Comparison of ENCODE assay signal across 18 cellular contexts in genomic region chr13:31051999-31052398, GRCh38.
DNase-seq lines count a peak whose midpoint lies in the region; ATAC-seq and TF ChIP-seq lines count a peak whose summit lies in the region.
"Had no signal": no experiment of that assay in that cellular context is flagged by ENCODE, and none has a peak within 500 bp of the region (broad histone marks: within the 10 kb centered on the region; RNA-seq: fewer than 3 reads in every experiment).

No MANE protein-coding gene starts in this region.

- no peaks in the 10 kb centered on the region for H3K4me1 Mint-ChIP-seq in progenitor cell of endocrine pancreas (ENCODE audit: low read depth)
- H3K4me1 Mint-ChIP-seq in naive thymus-derived CD8-positive, alpha-beta T cell: no peaks in the 10 kb centered on the region
- H3K4me1 Mint-ChIP-seq: naive B cell had no signal

- H3K4me3 Mint-ChIP-seq in progenitor cell of endocrine pancreas (ENCODE audit: low read depth): no peak overlapping the region
- H3K4me3 Mint-ChIP-seq in naive thymus-derived CD8-positive, alpha-beta T cell: no peak overlapping the region
- H3K4me3 Mint-ChIP-seq: naive B cell; stimulated activated naive CD8-positive, alpha-beta T cell treated with anti-CD3 and anti-CD28 coated beads, Interleukin-15, Interleukin-2, amounts not matched to agents 100 ng/mL and 50 ng/mL, for 24 hours had no signal

- peak overlapping the region in 40 of 59 donors; percentile 7 to 77 (median 46) for H3K27ac ChIP-seq in dorsolateral prefrontal cortex
- H3K27ac ChIP-seq: KMS-11, psoas muscle, uterus had no signal

- DNase-seq in NCI-H82 (lab: John Stamatoyannopoulos, UW) (peak; percentile 52), NCI-H82 treated with DMSO at 0.1 percent for 48 hours (lab: John Stamatoyannopoulos, UW; ENCODE audit: unreplicated experiment) (no peak), RKO (ENCODE audit: low spot score) (peak; percentile 25), dorsolateral prefrontal cortex (no peak), progenitor cell of endocrine pancreas (ENCODE audit: low spot score, unreplicated experiment) (no peak), LoVo (ENCODE audit: low spot score) (no peak), NCI-H524 treated with DMSO at 0.1 percent for 48 hours (lab: John Stamatoyannopoulos, UW) (no peak)
- DNase-seq in naive thymus-derived CD8-positive, alpha-beta T cell: no peak
- DNase-seq: activated effector memory CD4-positive, alpha-beta T cell treated with anti-CD3 and anti-CD28 coated beads, Interleukin-2, amount 50 U/mL, for 16 hours; aorta; GF-D8; naive B cell; NCI-H345; OCI-M1; psoas muscle; uterus had no signal

- peaks cover 25% of the 10 kb centered on the region for H3K27me3 Mint-ChIP-seq in progenitor cell of endocrine pancreas
- H3K27me3 Mint-ChIP-seq in naive thymus-derived CD8-positive, alpha-beta T cell: peaks cover 8 to 18% (median 11%) of the 10 kb centered on the region in 5 donors

- no peaks in the 10 kb centered on the region for H3K36me3 Mint-ChIP-seq in progenitor cell of endocrine pancreas (ENCODE audit: insufficient read depth)
- H3K36me3 Mint-ChIP-seq in naive thymus-derived CD8-positive, alpha-beta T cell: no peaks in the 10 kb centered on the region
- H3K36me3 Mint-ChIP-seq: naive B cell had no signal

- no peaks in the 10 kb centered on the region for H3K27me3 ChIP-seq in dorsolateral prefrontal cortex
- H3K27me3 ChIP-seq: uterus had no signal

- intact Hi-C loops in dorsolateral prefrontal cortex (cut with DNase I): loop anchor here in 1 of 2 donors (5.0 kb wide), 1 partner anchor 110 kb away; the partner anchor contains the start of gene HSPH1

- no peak overlapping the region for H3K4me3 ChIP-seq in dorsolateral prefrontal cortex
- H3K4me3 ChIP-seq: psoas muscle, uterus had no signal

- ATAC-seq in naive thymus-derived CD8-positive, alpha-beta T cell: no peak
- ATAC-seq: psoas muscle had no signal

- TF ChIP-seq CTCF in dorsolateral prefrontal cortex (IDR thresholded peaks at IDR 0.05 in 54 of 56, conservative IDR thresholded peaks at IDR 0.05 in 2 of 56; ENCODE audit: low read depth in 1 of 56, partially characterized antibody in 56 of 56) (peak in 1 of 56 donors; percentile 14), progenitor cell of endocrine pancreas (IDR thresholded peaks at IDR 0.05; ENCODE audit: unreplicated experiment) (peak; percentile 35)

- H3K27ac Mint-ChIP-seq in progenitor cell of endocrine pancreas: no peak overlapping the region
- no peak overlapping the region for H3K27ac Mint-ChIP-seq in naive thymus-derived CD8-positive, alpha-beta T cell
- H3K27ac Mint-ChIP-seq: naive B cell had no signal

- POLR2A ChIA-PET in naive thymus-derived CD8-positive, alpha-beta T cell (lab: Charles Lee): no interaction called here

- H3K9me3 Mint-ChIP-seq in progenitor cell of endocrine pancreas (ENCODE audit: low read depth): no peaks in the 10 kb centered on the region
- H3K9me3 Mint-ChIP-seq in naive thymus-derived CD8-positive, alpha-beta T cell: no peaks in the 10 kb centered on the region
- H3K9me3 Mint-ChIP-seq: naive B cell; stimulated activated naive CD8-positive, alpha-beta T cell treated with anti-CD3 and anti-CD28 coated beads, Interleukin-15, Interleukin-2, amounts not matched to agents 100 ng/mL and 50 ng/mL, for 24 hours had no signal

Comparison
In these comparisons a context has a peak if more than half of its experiments do, and no peak if none do; other contexts are left out.
1. DNase-seq: peak in NCI-H82 (single experiment) and RKO (single experiment); none in NCI-H82 treated with DMSO at 0.1 percent for 48 hours (single experiment), dorsolateral prefrontal cortex (0 of 10), progenitor cell of endocrine pancreas (single experiment), naive thymus-derived CD8-positive, alpha-beta T cell (0 of 10), LoVo (single experiment) and NCI-H524 treated with DMSO at 0.1 percent for 48 hours (single experiment).